In the genomic region with DNA sequence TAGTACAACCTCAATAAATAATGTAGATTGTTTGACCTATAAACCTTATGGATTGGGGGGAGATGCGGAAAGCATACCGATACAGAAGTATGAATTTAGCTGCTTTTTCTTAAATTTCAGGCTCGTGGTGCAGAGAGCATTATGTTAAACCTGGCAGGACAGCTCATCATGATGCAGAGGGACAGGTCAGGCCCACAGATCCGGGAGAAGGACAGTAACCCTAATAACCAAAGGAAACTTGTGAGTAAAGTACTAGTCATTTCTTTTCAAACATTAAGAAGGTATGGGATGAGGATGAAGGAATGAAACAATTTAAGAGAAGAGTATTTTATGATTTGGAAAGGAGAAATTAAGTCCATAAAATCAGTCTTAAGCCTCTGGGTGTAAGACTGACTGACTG, we compare ENCODE assay signal across 14 cellular contexts.
"Had no signal": no experiment of that assay in that cellular context is flagged by ENCODE, and none has a peak within 500 bp of the region (broad histone marks: within the 10 kb centered on the region; RNA-seq: fewer than 3 reads in every experiment).

No MANE protein-coding gene starts in this region.

- H3K27ac Mint-ChIP-seq: activated B cell treated with CpG ODN at 0.5 μM for 24 hours; activated CD8-positive, alpha-beta memory T cell treated with anti-CD3 and anti-CD28 coated beads, Interleukin-2, amount 10 ng/mL, durations not matched to agents 7 days and 5 days; progenitor cell of endocrine pancreas; T-helper 1 cell treated with Interleukin-12 subunit alpha and Interleukin-12 subunit beta and Interleukin-4 antibody, amounts not matched to agents 30 μg/mL and 1 μg/mL, for 36 hours had no signal

- H3K27ac ChIP-seq: transverse colon had no signal

- H3K9me3 ChIP-seq: transverse colon had no signal

- H3K4me2 ChIP-seq: smooth muscle cell had no signal

- H3K4me3 Mint-ChIP-seq: activated B cell treated with CpG ODN at 0.5 μM for 24 hours; activated CD8-positive, alpha-beta memory T cell treated with anti-CD3 and anti-CD28 coated beads, Interleukin-2, amount 10 ng/mL, durations not matched to agents 7 days and 5 days; activated T-cell treated with anti-CD3 and anti-CD28 coated beads, Interleukin-2, amount 50 U/mL, for 24 hours; central memory CD8-positive, alpha-beta T cell; naive thymus-derived CD8-positive, alpha-beta T cell; T-helper 1 cell treated with Interleukin-12 subunit alpha and Interleukin-12 subunit beta and Interleukin-4 antibody, amounts not matched to agents 30 μg/mL and 1 μg/mL, for 36 hours had no signal

- H3K9me3 Mint-ChIP-seq: activated B cell treated with CpG ODN at 0.5 μM for 24 hours; activated T-cell treated with anti-CD3 and anti-CD28 coated beads, Interleukin-2, amount 50 U/mL, for 24 hours; central memory CD8-positive, alpha-beta T cell; naive thymus-derived CD8-positive, alpha-beta T cell; T-helper 1 cell treated with Interleukin-12 subunit alpha and Interleukin-12 subunit beta and Interleukin-4 antibody, amounts not matched to agents 30 μg/mL and 1 μg/mL, for 36 hours had no signal

- H3K4me1 ChIP-seq: transverse colon had no signal

- ATAC-seq: activated CD8-positive, alpha-beta memory T cell treated with anti-CD3 and anti-CD28 coated beads, Interleukin-2, amount 10 ng/mL, durations not matched to agents 7 days and 5 days; left colon; naive thymus-derived CD8-positive, alpha-beta T cell; right cardiac atrium had no signal

- H3K4me3 ChIP-seq: smooth muscle cell, transverse colon had no signal

- DNase-seq: activated B cell treated with CpG ODN at 0.5 μM for 24 hours; activated CD8-positive, alpha-beta memory T cell treated with anti-CD3 and anti-CD28 coated beads, Interleukin-2, amount 10 ng/mL, durations not matched to agents 7 days and 5 days; activated T-cell treated with anti-CD3 and anti-CD28 coated beads, Interleukin-2, amount 50 U/mL, for 24 hours; cortex of kidney; effector memory CD4-positive, alpha-beta T cell; erythroblast; left colon; naive thymus-derived CD8-positive, alpha-beta T cell; right cardiac atrium; transverse colon had no signal

- H3K27me3 Mint-ChIP-seq: activated B cell treated with CpG ODN at 0.5 μM for 24 hours; activated CD8-positive, alpha-beta memory T cell treated with anti-CD3 and anti-CD28 coated beads, Interleukin-2, amount 10 ng/mL, durations not matched to agents 7 days and 5 days; activated T-cell treated with anti-CD3 and anti-CD28 coated beads, Interleukin-2, amount 50 U/mL, for 24 hours; central memory CD8-positive, alpha-beta T cell; naive thymus-derived CD8-positive, alpha-beta T cell; progenitor cell of endocrine pancreas had no signal

- H3K4me1 Mint-ChIP-seq: central memory CD8-positive, alpha-beta T cell had no signal

- H3K27me3 ChIP-seq: transverse colon had no signal
